9 cellular contexts compared by ENCODE assay signal in genomic region chr13:106083620-106084350, GRCh38.
DNase-seq lines count a peak whose midpoint lies in the region; ATAC-seq and TF ChIP-seq lines count a peak whose summit lies in the region.
"Had no signal": no experiment of that assay in that cellular context is flagged by ENCODE, and none has a peak within 500 bp of the region (broad histone marks: within the 10 kb centered on the region; RNA-seq: fewer than 3 reads in every experiment).

No MANE protein-coding gene starts in this region.

- H3K4me3 Mint-ChIP-seq in neural crest cell, result no peak overlapping the region
- H3K4me3 Mint-ChIP-seq: stimulated activated naive CD8-positive, alpha-beta T cell treated with anti-CD3 and anti-CD28 coated beads, Interleukin-15, Interleukin-2, amounts not matched to agents 100 ng/mL and 50 ng/mL, for 24 hours had no signal

- H3K27me3 Mint-ChIP-seq in neural crest cell (ENCODE audit: low read depth), result no peaks in the 10 kb centered on the region

- no peaks in the 10 kb centered on the region for H4K20me1 ChIP-seq in KMS-11 (ENCODE audit: insufficient read depth)

- ATAC-seq in GM18909 (IDR thresholded peaks at IDR 0.05; ENCODE audit: poor library complexity, unreplicated experiment) (peak; percentile 72), HG02973 (IDR thresholded peaks at IDR 0.05; ENCODE audit: unreplicated experiment) (no peak), GM19324 (IDR thresholded peaks at IDR 0.05; ENCODE audit: low FRiP score, unreplicated experiment) (no peak)

- H2AFZ ChIP-seq in KMS-11 (ENCODE audit: low read depth), result no peak overlapping the region

- H3K9me3 Mint-ChIP-seq in neural crest cell, result peaks cover 9% of the 10 kb centered on the region

- H3K27ac ChIP-seq in KMS-11, result no peak overlapping the region

- H3K4me1 Mint-ChIP-seq in neural crest cell, result peaks cover 27% of the 10 kb centered on the region

- H3K4me1 ChIP-seq in KMS-11 (ENCODE audit: low read depth, poor library complexity, severe bottlenecking), result no peaks in the 10 kb centered on the region

- no peaks in the 10 kb centered on the region for H3K27me3 ChIP-seq in KMS-11 (ENCODE audit: insufficient read depth, low read depth)

- H3K4me3 ChIP-seq in AG10803 (ENCODE audit: low read length) (no peak overlapping the region), KMS-11 (IDR thresholded peaks at IDR 0.05; ENCODE audit: insufficient read depth, low read depth, low read length) (no peak overlapping the region)

- H3K79me2 ChIP-seq in KMS-11 (ENCODE audit: insufficient read depth, low read depth), result no peaks in the 10 kb centered on the region

- DNase-seq in AG10803 (ENCODE audit: low read depth) (peak; percentile 40), dedifferentiated amniotic fluid mesenchymal stem cell (ENCODE audit: extremely low spot score) (peak; percentile 30), neural crest cell (ENCODE audit: low read depth, low spot score) (no peak), NCI-H128 (lab: John Stamatoyannopoulos, UW; ENCODE audit: unreplicated experiment) (no peak)

- H3K9ac ChIP-seq in KMS-11, result no peak overlapping the region

- peak; percentile 73 for TF ChIP-seq CTCF in AG10803 (conservative IDR thresholded peaks at IDR 0.05; ENCODE audit: low read length)
- peak; percentile 32; the same call in 1 of the 2 replicates for TF ChIP-seq CTCF in KMS-11 (conservative IDR thresholded peaks at IDR 0.05; ENCODE audit: low read depth, low read length)
- peak; percentile 50 for TF ChIP-seq CTCF in neural crest cell (conservative IDR thresholded peaks at IDR 0.05)

- no peaks in the 10 kb centered on the region for H3K36me3 ChIP-seq in KMS-11 (ENCODE audit: insufficient read depth)

- no peak overlapping the region for H3K27ac Mint-ChIP-seq in neural crest cell (ENCODE audit: unreplicated experiment)
- H3K27ac Mint-ChIP-seq: stimulated activated naive CD8-positive, alpha-beta T cell treated with anti-CD3 and anti-CD28 coated beads, Interleukin-15, Interleukin-2, amounts not matched to agents 100 ng/mL and 50 ng/mL, for 24 hours had no signal

- H3K4me2 ChIP-seq in KMS-11, result no peak overlapping the region

- H3K36me3 Mint-ChIP-seq in neural crest cell (ENCODE audit: low read depth), result peaks cover 3% of the 10 kb centered on the region

Comparison
In these comparisons a context has a peak if more than half of its experiments do, and no peak if none do; other contexts are left out.
1. DNase-seq: peak in AG10803 (single experiment) and dedifferentiated amniotic fluid mesenchymal stem cell (single experiment); none in neural crest cell (single experiment) and NCI-H128 (single experiment).
2. Peak in every context shown above with its lines, with median percentiles within 50 percentile points of each other: CTCF ChIP-seq.